Comparison of ENCODE assay signal across 8 cellular contexts in the genomic region with DNA sequence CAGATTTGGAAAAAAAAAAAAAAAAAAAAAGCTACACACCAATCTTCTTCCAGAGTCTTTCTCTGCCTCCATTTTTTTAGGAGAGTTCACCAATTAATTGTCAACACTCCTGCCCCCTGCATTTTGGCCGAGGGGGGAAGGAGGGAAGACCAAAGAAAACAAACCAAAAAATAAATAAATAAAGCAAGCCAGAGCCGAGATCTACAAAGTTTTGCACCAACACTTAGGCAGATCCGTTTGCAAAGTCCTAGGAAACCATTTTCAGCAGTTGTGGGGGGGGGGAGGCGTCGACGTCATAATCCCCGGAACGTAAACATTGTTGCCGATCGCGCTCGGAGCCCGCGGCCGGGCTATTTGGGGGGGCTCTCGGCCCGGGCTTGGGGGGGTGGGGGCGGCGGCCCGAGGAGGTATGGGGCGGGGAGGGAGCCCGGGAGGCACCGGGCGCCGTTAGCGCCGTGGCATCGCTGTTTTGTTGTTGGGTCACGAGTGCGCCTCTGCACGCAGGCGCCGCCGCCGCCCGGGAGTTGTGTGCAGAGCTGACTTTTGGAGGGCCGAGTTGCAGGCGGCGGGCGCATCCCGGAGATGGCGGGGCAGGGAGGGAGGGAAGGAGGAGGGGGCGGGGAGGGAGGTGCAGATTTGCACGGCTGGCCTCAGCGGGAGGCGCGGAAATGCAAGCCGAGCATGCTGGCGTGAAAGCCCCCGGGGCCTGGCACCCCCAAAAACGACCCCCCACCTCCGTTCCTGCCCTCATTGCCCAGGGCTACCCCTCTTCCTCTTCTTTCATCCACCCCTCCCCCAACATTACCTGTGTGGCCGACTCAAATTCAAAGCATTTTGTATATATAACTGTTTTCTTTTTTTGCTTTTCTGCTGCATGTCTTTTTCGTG. TPM values are rescaled to one million over a fixed set of nuclear protein-coding genes. Genes with fewer than 3 reads are reported as not detected.
DNase-seq lines count a peak whose midpoint lies in the region; ATAC-seq, FAIRE-seq and TF ChIP-seq lines count a peak whose summit lies in the region.

No MANE protein-coding gene starts in this region.

- peaks cover 7% of the 10 kb centered on the region for H3K36me3 Mint-ChIP-seq in natural killer cell

- DNase-seq in DMS79 (lab: John Stamatoyannopoulos, UW) (peak; percentile 32), HTR-8/SVneo (ENCODE audit: insufficient read length, low spot score) (peak; percentile 64), fibroblast of mammary gland (ENCODE audit: low read depth) (peak; percentile 55), natural killer cell (peak; percentile 66)
- peak; percentile 53 to 69 for DNase-seq in activated T-helper 1 cell treated with anti-CD3 and anti-CD28 coated beads, Interleukin-2, amount 50 U/mL, for 16 hours (ENCODE audit: low read depth in 1 of 2, low spot score in 1 of 2)
- peak; percentile 78 for DNase-seq in stimulated activated naive CD8-positive, alpha-beta T cell treated with anti-CD3 and anti-CD28 coated beads, Interleukin-15, Interleukin-2, amounts not matched to agents 100 U/mL and 50 U/mL, for 24 hours

- H3K4me3 Mint-ChIP-seq in natural killer cell = peak overlapping the region; percentile 99

- no peak for TF ChIP-seq CTCF in fibroblast of mammary gland (conservative IDR thresholded peaks at IDR 0.05; ENCODE audit: control insufficient read depth, insufficient read depth, low read depth, low read length)
- no peak for TF ChIP-seq CTCF in natural killer cell (IDR thresholded peaks at IDR 0.05)

- no peaks in the 10 kb centered on the region for H3K9me3 Mint-ChIP-seq in natural killer cell

- H3K27ac Mint-ChIP-seq in natural killer cell = peak overlapping the region; percentile 93 to 98

- ATAC-seq in natural killer cell (peak; percentile 57 to 78 (median 72)), HG03139 (IDR thresholded peaks at IDR 0.05; ENCODE audit: unreplicated experiment) (no peak)
- ATAC-seq in stimulated activated naive CD8-positive, alpha-beta T cell treated with anti-CD3 and anti-CD28 coated beads, Interleukin-15, Interleukin-2, amounts not matched to agents 100 U/mL and 50 U/mL, for 24 hours = peak; percentile 60

- H3K27me3 Mint-ChIP-seq in natural killer cell (ENCODE audit: low read depth in 2 of 2) = no peaks in the 10 kb centered on the region

- H3K4me3 ChIP-seq in fibroblast of mammary gland (ENCODE audit: control insufficient read depth, low read depth, low read length) = peak overlapping the region; percentile 67

- peaks cover 33 to 45% of the 10 kb centered on the region in 2 donors for H3K4me1 Mint-ChIP-seq in natural killer cell

- FAIRE-seq in HTR-8/SVneo (lab: Jason Lieb, UNC) = peak; percentile 36

- intact Hi-C loops in natural killer cell (cut with micrococcal nuclease) = loop anchor here (1.0 to 5.0 kb wide), 2 partner anchors 23 to 42 kb away; no protein-coding TSS in a partner anchor

TF ChIP-seq in PFSK-1, 5 proteins besides CTCF, POLR2A, EP300 and RAD21:
- TF ChIP-seq POLR2AphosphoS5 (IDR thresholded peaks at IDR 0.05; ENCODE audit: low read depth, low read length) = peak; percentile 18; the same call in 1 of the 2 replicates
- TF ChIP-seq SIN3A (IDR thresholded peaks at IDR 0.05; ENCODE audit: borderline replicate concordance, insufficient read depth, low read length) = 0 out of 2 replicates have a peak, but pooled peaks have one; percentile 69
- 0 out of 2 replicates have a peak, but pooled peaks have one; percentile 21 for TF ChIP-seq TAF1 (IDR thresholded peaks at IDR 0.05; ENCODE audit: borderline replicate concordance, insufficient read depth, low read length)
- TF ChIP-seq FOXP2 (optimal IDR thresholded peaks at IDR 0.05; ENCODE audit: borderline replicate concordance, extremely low read depth, extremely low read length, insufficient read depth) = peak; percentile 15
- no peak for TF ChIP-seq REST (IDR thresholded peaks at IDR 0.05; ENCODE audit: insufficient read depth in 1 of 2, low read depth in 2 of 2, low read length in 2 of 2)

RNA-seq across cellular contexts. Expression of gene KDM2B, which starts 0.6 kb away (rescaled TPM):
- 50.1 TPM for polyA plus RNA-seq in PFSK-1 (2012; ENCODE audit: insufficient read length, low read depth)
- 100 to 1,000 TPM in 1 of 3 donors, 10 to 100 TPM in 2; 97.3 to 106 (median 98.1) TPM for total RNA-seq in natural killer cell

RNA-seq across cellular contexts. Expression of gene ORAI1, which starts 46.1 kb away (rescaled TPM):
- polyA plus RNA-seq in PFSK-1 (2012; ENCODE audit: insufficient read length, low read depth) = 112 TPM
- 10 to 100 TPM; 64.6 to 74.1 (median 70.8) TPM for total RNA-seq in natural killer cell
